Comparison of ENCODE assay signal across 9 cellular contexts in genomic region chr12:2893007-2893406, GRCh38. TPM values are rescaled to one million over a fixed set of nuclear protein-coding genes. Genes with fewer than 3 reads are reported as not detected.
A peak's percentile ranks its signal among the peaks of the same experiment; 100 is the strongest.
DNase-seq lines count a peak whose midpoint lies in the region; ATAC-seq, FAIRE-seq and TF ChIP-seq lines count a peak whose summit lies in the region.
"Had no signal": no experiment of that assay in that cellular context is flagged by ENCODE, and none has a peak within 500 bp of the region (broad histone marks: within the 10 kb centered on the region; RNA-seq: fewer than 3 reads in every experiment).

No MANE protein-coding gene starts in this region.

- FAIRE-seq in keratinocyte (lab: Jason Lieb, UNC), result peak; percentile 5

- no peaks in the 10 kb centered on the region for H3K9me3 ChIP-seq in adrenal gland (replicated peaks in 1 of 3)
- H3K9me3 ChIP-seq in keratinocyte (ENCODE audit: control insufficient read depth, low read depth, low read length), result no peaks in the 10 kb centered on the region
- H3K9me3 ChIP-seq in vagina, result no peaks in the 10 kb centered on the region
- H3K9me3 ChIP-seq in HAP-1, result no peaks in the 10 kb centered on the region

- H3K4me2 ChIP-seq in keratinocyte (ENCODE audit: control insufficient read depth, extremely low read depth, insufficient read depth, low read depth, low read length), result no peak overlapping the region

- H3K4me1 ChIP-seq in adrenal gland (replicated peaks in 1 of 2) (peaks cover 25 to 55% of the 10 kb centered on the region in 2 donors), keratinocyte (ENCODE audit: control insufficient read depth, extremely low read depth, insufficient read depth, low read length) (peaks cover 19% of the 10 kb centered on the region), vagina (peaks cover 51% of the 10 kb centered on the region), HAP-1 (peaks cover 12% of the 10 kb centered on the region)

- no peaks in the 10 kb centered on the region for H3K9me3 Mint-ChIP-seq in stimulated activated naive CD8-positive, alpha-beta T cell treated with anti-CD3 and anti-CD28 coated beads, Interleukin-15, Interleukin-2, amounts not matched to agents 100 ng/mL and 50 ng/mL, for 24 hours

- H3K36me3 ChIP-seq in adrenal gland (replicated peaks in 1 of 2), result no peaks in the 10 kb centered on the region
- H3K36me3 ChIP-seq in keratinocyte (ENCODE audit: control insufficient read depth in 2 of 2, extremely low read depth in 1 of 2, insufficient read depth in 2 of 2, low read length in 2 of 2), result no peaks in the 10 kb centered on the region
- no peaks in the 10 kb centered on the region for H3K36me3 ChIP-seq in vagina
- H3K36me3 ChIP-seq in HAP-1 (replicated peaks), result peaks cover 12% of the 10 kb centered on the region

- no peaks in the 10 kb centered on the region for H3K9me1 ChIP-seq in keratinocyte (ENCODE audit: control insufficient read depth, extremely low read depth, insufficient read depth, low read length)

- dilution Hi-C loops in keratinocyte (cut with MboI; ENCODE audit: extremely low pct_ligation_motif_present, low sequenced_read_pairs), result no loop called here

- peak overlapping the region; percentile 32 for H3K4me3 Mint-ChIP-seq in stimulated activated naive CD8-positive, alpha-beta T cell treated with anti-CD3 and anti-CD28 coated beads, Interleukin-15, Interleukin-2, amounts not matched to agents 100 ng/mL and 50 ng/mL, for 24 hours

- no peak for ATAC-seq in stimulated activated naive CD8-positive, alpha-beta T cell treated with anti-CD3 and anti-CD28 coated beads, Interleukin-15, Interleukin-2, amounts not matched to agents 100 U/mL and 50 U/mL, for 24 hours

- no peak for TF ChIP-seq CTCF in adrenal gland (IDR thresholded peaks at IDR 0.05)
- TF ChIP-seq CTCF in keratinocyte (optimal IDR thresholded peaks at IDR 0.05 in 1 of 3, IDR thresholded peaks at IDR 0.05 in 1 of 3, conservative IDR thresholded peaks at IDR 0.05 in 1 of 3; ENCODE audit: extremely low read depth in 1 of 3, insufficient read depth in 2 of 3, low read length in 3 of 3), result no peak
- TF ChIP-seq CTCF in vagina (IDR thresholded peaks at IDR 0.05), result no peak

- intact Hi-C loops in adrenal gland (cut with DNase I) (no loop called here), vagina (cut with DNase I) (no loop called here)

- H3K27ac Mint-ChIP-seq in stimulated activated naive CD8-positive, alpha-beta T cell treated with anti-CD3 and anti-CD28 coated beads, Interleukin-15, Interleukin-2, amounts not matched to agents 100 ng/mL and 50 ng/mL, for 24 hours, result no peak overlapping the region

- no peaks in the 10 kb centered on the region for H4K20me1 ChIP-seq in keratinocyte (ENCODE audit: control insufficient read depth, extremely low read depth, insufficient read depth, low read length)

- H3K27me3 Mint-ChIP-seq in stimulated activated naive CD8-positive, alpha-beta T cell treated with anti-CD3 and anti-CD28 coated beads, Interleukin-15, Interleukin-2, amounts not matched to agents 100 ng/mL and 50 ng/mL, for 24 hours, result no peaks in the 10 kb centered on the region

- H3K27ac ChIP-seq in adrenal gland (peak overlapping the region in 3 of 5 donors; percentile 73 to 99 (median 78)), keratinocyte (ENCODE audit: control insufficient read depth, insufficient read depth, low read length) (no peak overlapping the region), vagina (peak overlapping the region; percentile 97)

- H3K9ac ChIP-seq in keratinocyte (ENCODE audit: control insufficient read depth, extremely low read depth, insufficient read depth, low read length), result peak overlapping the region; percentile 11

- H3K27me3 ChIP-seq in adrenal gland, result no peaks in the 10 kb centered on the region
- H3K27me3 ChIP-seq in keratinocyte (ENCODE audit: control insufficient read depth, extremely low read depth, insufficient read depth, low read length), result no peaks in the 10 kb centered on the region
- no peaks in the 10 kb centered on the region for H3K27me3 ChIP-seq in vagina
- no peaks in the 10 kb centered on the region for H3K27me3 ChIP-seq in HAP-1 (ENCODE audit: low read depth)

- 50 to 64% (median 53%) methylated on average over 8 of the region's 8 CpGs for WGBS in adrenal gland, 4 donors

- DNase-seq in stimulated activated naive CD8-positive, alpha-beta T cell treated with anti-CD3 and anti-CD28 coated beads, Interleukin-15, Interleukin-2, amounts not matched to agents 100 U/mL and 50 U/mL, for 24 hours, result no peak
- DNase-seq in adrenal gland (peak; percentile 63 to 83 (median 76)), keratinocyte (ENCODE audit: low read depth, low spot score) (no peak), vagina (ENCODE audit: extremely low spot score in 2 of 2) (no peak), NCI-H2196 (lab: John Stamatoyannopoulos, UW; ENCODE audit: unreplicated experiment) (no peak), NCI-H1694 (lab: John Stamatoyannopoulos, UW) (no peak), HAP-1 (ENCODE audit: low spot score in 2 of 2) (no peak)
- DNase-seq: T-helper 9 cell had no signal

- no peak overlapping the region for H2AFZ ChIP-seq in keratinocyte (ENCODE audit: control insufficient read depth, low read length)

- H3K36me3 Mint-ChIP-seq in stimulated activated naive CD8-positive, alpha-beta T cell treated with anti-CD3 and anti-CD28 coated beads, Interleukin-15, Interleukin-2, amounts not matched to agents 100 ng/mL and 50 ng/mL, for 24 hours (ENCODE audit: low read depth), result peaks cover 12% of the 10 kb centered on the region

- TF ChIP-seq POLR2A in adrenal gland (IDR thresholded peaks at IDR 0.05), result peak in 1 of 2 donors; percentile 80
- TF ChIP-seq POLR2A in vagina (IDR thresholded peaks at IDR 0.05), result peak in 1 of 2 donors; percentile 9

- peak overlapping the region in 1 of 4 donors; percentile 4 for H3K4me3 ChIP-seq in adrenal gland
- no peak overlapping the region for H3K4me3 ChIP-seq in keratinocyte (ENCODE audit: control insufficient read depth in 2 of 3, extremely low read depth in 1 of 3, insufficient read depth in 2 of 3, low read depth in 1 of 3, low read length in 3 of 3)
- H3K4me3 ChIP-seq in vagina, result peak overlapping the region in 1 of 2 donors; percentile 97
- H3K4me3 ChIP-seq in HAP-1, result no peak overlapping the region

- H3K4me1 Mint-ChIP-seq in stimulated activated naive CD8-positive, alpha-beta T cell treated with anti-CD3 and anti-CD28 coated beads, Interleukin-15, Interleukin-2, amounts not matched to agents 100 ng/mL and 50 ng/mL, for 24 hours (ENCODE audit: low read depth), result peaks cover 37% of the 10 kb centered on the region

- in situ Hi-C loops in HAP-1 (cut with MboI; ENCODE audit: low sequenced_read_pairs), result no loop called here

- H3K79me2 ChIP-seq in keratinocyte (ENCODE audit: control insufficient read depth, insufficient read depth, low read length), result peaks cover 31% of the 10 kb centered on the region

RNA-seq across cellular contexts. Expression of gene TULP3, which starts 2.3 kb away (rescaled TPM):
- total RNA-seq in adrenal gland, result 10 to 100 TPM; 19.1 to 40.5 (median 25.0) TPM
- 10 to 100 TPM; 19.3 to 36.6 (median 25.9) TPM for polyA plus RNA-seq in adrenal gland
- polyA plus RNA-seq in keratinocyte, result 13.0 to 16.6 TPM (median 16.0 TPM) in 3 replicates
- polyA plus RNA-seq in keratinocyte (2011; ENCODE audit: low read depth), result 12.6 TPM
- polyA plus RNA-seq in keratinocyte (2011; cell fraction: cytosol; rRNA removed), result 10.9 and 14.5 TPM in 2 replicates
- polyA plus RNA-seq in keratinocyte (2011; cell fraction: nucleus; rRNA removed), result 24.4 and 26.5 TPM in 2 replicates
- polyA plus RNA-seq in keratinocyte (2012; ENCODE audit: low replicate concordance), result 11.5 and 12.7 TPM in 2 replicates
- polyA minus RNA-seq in keratinocyte, result 12.4 to 19.6 TPM (median 14.0 TPM) in 3 replicates
- 9.0 TPM for polyA minus RNA-seq in keratinocyte (2011; cell fraction: cytosol; rRNA and poly(A)+ RNA removed)
- 5.1 and 13.5 TPM in 2 replicates for polyA minus RNA-seq in keratinocyte (2011; cell fraction: nucleus; rRNA and poly(A)+ RNA removed)
- total RNA-seq in vagina, result 30.4 TPM

RNA-seq across cellular contexts. Expression of gene RHNO1, which starts 16.0 kb away (rescaled TPM):
- total RNA-seq in adrenal gland, result 10 to 100 TPM in 7 of 8 donors, 1 to 10 TPM in 1; 5.0 to 18.8 (median 14.1) TPM
- polyA plus RNA-seq in adrenal gland, result 10 to 100 TPM; 14.2 to 29.0 (median 15.5) TPM
- polyA plus RNA-seq in keratinocyte, result 20.0 to 25.6 TPM (median 23.4 TPM) in 3 replicates
- polyA plus RNA-seq in keratinocyte (2011; ENCODE audit: low read depth), result 1.6 TPM
- polyA plus RNA-seq in keratinocyte (2011; cell fraction: cytosol; rRNA removed), result 16.4 and 22.1 TPM in 2 replicates
- 5.5 and 8.5 TPM in 2 replicates for polyA plus RNA-seq in keratinocyte (2011; cell fraction: nucleus; rRNA removed)
- polyA plus RNA-seq in keratinocyte (2012; ENCODE audit: low replicate concordance), result 8.8 and 13.3 TPM in 2 replicates
- polyA minus RNA-seq in keratinocyte, result 8.3 to 11.8 TPM (median 11.1 TPM) in 3 replicates
- 10.2 TPM for polyA minus RNA-seq in keratinocyte (2011; cell fraction: cytosol; rRNA and poly(A)+ RNA removed)
- 1.8 and 4.3 TPM in 2 replicates for polyA minus RNA-seq in keratinocyte (2011; cell fraction: nucleus; rRNA and poly(A)+ RNA removed)
- total RNA-seq in vagina, result 13.8 TPM

RNA-seq across cellular contexts. Expression of gene FOXM1, which starts 16.0 kb away (rescaled TPM):
- 1 to 10 TPM in 7 of 8 donors, under 1 TPM in 1; 0.79 to 4.9 (median 2.7) TPM for total RNA-seq in adrenal gland
- polyA plus RNA-seq in adrenal gland, result 1 to 10 TPM in 2 of 3 donors, under 1 TPM in 1; 0.97 to 2.4 (median 1.0) TPM
- polyA plus RNA-seq in keratinocyte, result 1.2 to 26.9 TPM (median 9.0 TPM) in 3 replicates
- 0.19 TPM for polyA plus RNA-seq in keratinocyte (2011; ENCODE audit: low read depth)
- polyA plus RNA-seq in keratinocyte (2011; cell fraction: cytosol; rRNA removed), result 5.5 and 6.5 TPM in 2 replicates
- polyA plus RNA-seq in keratinocyte (2011; cell fraction: nucleus; rRNA removed), result 3.6 and 4.2 TPM in 2 replicates
- polyA plus RNA-seq in keratinocyte (2012; ENCODE audit: low replicate concordance), result 0.24 and 24.6 TPM in 2 replicates
- 1.5 to 45.4 TPM (median 12.0 TPM) in 3 replicates for polyA minus RNA-seq in keratinocyte
- 6.5 TPM for polyA minus RNA-seq in keratinocyte (2011; cell fraction: cytosol; rRNA and poly(A)+ RNA removed)
- 0.84 and 1.1 TPM in 2 replicates for polyA minus RNA-seq in keratinocyte (2011; cell fraction: nucleus; rRNA and poly(A)+ RNA removed)
- total RNA-seq in vagina, result 8.1 TPM

RNA-seq across cellular contexts. Expression of gene TEX52, which starts 36.2 kb away (rescaled TPM):
- total RNA-seq in adrenal gland (not detected), vagina (not detected)
- polyA plus RNA-seq in adrenal gland (not detected), keratinocyte (not detected in 3 replicates)
- not detected for polyA plus RNA-seq in keratinocyte (2011; ENCODE audit: low read depth)
- polyA plus RNA-seq in keratinocyte (2011; cell fraction: cytosol; rRNA removed), result not detected in 2 replicates
- polyA plus RNA-seq in keratinocyte (2011; cell fraction: nucleus; rRNA removed), result not detected in 2 replicates
- 0.28 TPM in 1 of 2 replicates, not detected in the other for polyA plus RNA-seq in keratinocyte (2012; ENCODE audit: low replicate concordance)
- not detected in 3 replicates for polyA minus RNA-seq in keratinocyte
- not detected for polyA minus RNA-seq in keratinocyte (2011; cell fraction: cytosol; rRNA and poly(A)+ RNA removed)
- not detected in 2 replicates for polyA minus RNA-seq in keratinocyte (2011; cell fraction: nucleus; rRNA and poly(A)+ RNA removed)

RNA-seq across cellular contexts. Expression of gene NRIP2, which starts 58.2 kb away (rescaled TPM):
- total RNA-seq in adrenal gland, result 1 to 10 TPM in 7 of 8 donors, under 1 TPM in 1; 0.87 to 9.1 (median 2.5) TPM
- polyA plus RNA-seq in adrenal gland, result 1 to 10 TPM; 1.9 to 5.9 (median 5.5) TPM
- not detected in 3 replicates for polyA plus RNA-seq in keratinocyte
- not detected for polyA plus RNA-seq in keratinocyte (2011; ENCODE audit: low read depth)
- not detected in 2 replicates for polyA plus RNA-seq in keratinocyte (2011; cell fraction: cytosol; rRNA removed)
- not detected in 2 replicates for polyA plus RNA-seq in keratinocyte (2011; cell fraction: nucleus; rRNA removed)
- polyA plus RNA-seq in keratinocyte (2012; ENCODE audit: low replicate concordance), result 0.28 TPM in 2 replicates
- not detected in 3 replicates for polyA minus RNA-seq in keratinocyte
- not detected for polyA minus RNA-seq in keratinocyte (2011; cell fraction: cytosol; rRNA and poly(A)+ RNA removed)
- not detected in 2 replicates for polyA minus RNA-seq in keratinocyte (2011; cell fraction: nucleus; rRNA and poly(A)+ RNA removed)
- total RNA-seq in vagina, result 1.2 TPM

Comparison
In these comparisons a context has a peak if more than half of its experiments do, and no peak if none do; other contexts are left out.
1. DNase-seq: peak in adrenal gland (7 of 7); none in stimulated activated naive CD8-positive, alpha-beta T cell treated with anti-CD3 and anti-CD28 coated beads, Interleukin-15, Interleukin-2, amounts not matched to agents 100 U/mL and 50 U/mL, for 24 hours (single experiment), keratinocyte (single experiment), vagina (0 of 2), NCI-H2196 (single experiment), NCI-H1694 (single experiment) and HAP-1 (0 of 2).